In genomic region chr20:35240083-35240913, GRCh38 we compare ENCODE assay signal across 26 cellular contexts. TPM values are rescaled to one million over a fixed set of nuclear protein-coding genes. Genes with fewer than 3 reads are reported as not detected.
"Had no signal": no experiment of that assay in that cellular context is flagged by ENCODE, and none has a peak within 500 bp of the region (broad histone marks: within the 10 kb centered on the region; RNA-seq: fewer than 3 reads in every experiment).

No MANE protein-coding gene starts in this region.

- DNase-seq: activated CD4-positive, alpha-beta T cell treated with anti-CD3 and anti-CD28 coated beads, Interleukin-2, amount 10 ng/mL, durations not matched to agents 24 days and 14 days; activated CD4-positive, CD25-positive, alpha-beta regulatory T cell; activated CD8-positive, alpha-beta memory T cell treated with anti-CD3 and anti-CD28 coated beads for 24 hours; activated CD8-positive, alpha-beta memory T cell treated with anti-CD3 and anti-CD28 coated beads, Interleukin-2, amount 50 U/mL, for 48 hours; activated effector memory CD4-positive, alpha-beta T cell treated with anti-CD3 and anti-CD28 coated beads, Interleukin-2, amount 50 U/mL, for 16 hours; activated naive CD4-positive, alpha-beta T cell treated with anti-CD3 and anti-CD28 coated beads, Interleukin-2, amount 50 U/mL, for 16 hours; activated T-cell treated with anti-CD3 and anti-CD28 coated beads, Interleukin-2, amount 50 U/mL, for 48 hours; adrenal gland; heart left ventricle; right cardiac atrium; stimulated activated CD4-positive, alpha-beta T cell treated with anti-CD3 and anti-CD28 coated beads, Interleukin-2, amount 100 ng/mL, for 24 hours; stimulated activated naive CD8-positive, alpha-beta T cell treated with anti-CD3 and anti-CD28 coated beads, Interleukin-15, Interleukin-2, amounts not matched to agents 100 U/mL and 50 U/mL, for 24 hours; substantia nigra; T1000; uterus had no signal

- H3K27me3 Mint-ChIP-seq: activated CD4-positive, alpha-beta T cell treated with anti-CD3 and anti-CD28 coated beads, Interleukin-2, amount 10 ng/mL, durations not matched to agents 24 days and 14 days had no signal

- ATAC-seq: gastroesophageal sphincter; stimulated activated naive CD8-positive, alpha-beta T cell treated with anti-CD3 and anti-CD28 coated beads, Interleukin-15, Interleukin-2, amounts not matched to agents 100 U/mL and 50 U/mL, for 24 hours had no signal

- H3K4me3 Mint-ChIP-seq: activated CD4-positive, alpha-beta T cell treated with anti-CD3 and anti-CD28 coated beads, Interleukin-2, amount 10 ng/mL, durations not matched to agents 24 days and 14 days; neural crest cell had no signal

- H3K4me1 ChIP-seq: adrenal gland, breast epithelium, gastroesophageal sphincter, heart left ventricle, prostate gland, tibial nerve, uterus had no signal

- H3K27me3 ChIP-seq: adrenal gland, breast epithelium, dorsolateral prefrontal cortex, gastroesophageal sphincter, heart left ventricle, tibial nerve, uterus had no signal

- H3K36me3 ChIP-seq: adrenal gland, breast epithelium, prostate gland, uterus had no signal

- FAIRE-seq: astrocyte had no signal

- H3K9me3 ChIP-seq: adrenal gland, breast epithelium, heart left ventricle, prostate gland, tibial nerve, uterus had no signal

- H3K4me3 ChIP-seq: adrenal gland, breast epithelium, dorsolateral prefrontal cortex, gastroesophageal sphincter, heart left ventricle, prostate gland, tibial nerve, uterus had no signal

- H3K4me1 Mint-ChIP-seq: neural crest cell had no signal

- H3K27ac ChIP-seq: adrenal gland, breast epithelium, gastroesophageal sphincter, heart left ventricle, prostate gland, tibial nerve, uterus had no signal

- H3K27ac Mint-ChIP-seq: activated CD4-positive, alpha-beta T cell treated with anti-CD3 and anti-CD28 coated beads, Interleukin-2, amount 10 ng/mL, durations not matched to agents 24 days and 14 days had no signal

- H3K9me3 Mint-ChIP-seq: activated CD4-positive, alpha-beta T cell treated with anti-CD3 and anti-CD28 coated beads, Interleukin-2, amount 10 ng/mL, durations not matched to agents 24 days and 14 days; neural crest cell had no signal

RNA-seq across cellular contexts. Expression of gene MMP24, which starts 13.8 kb away (rescaled TPM):
- total RNA-seq: activated CD4-positive, alpha-beta T cell treated with anti-CD3 and anti-CD28 coated beads, Interleukin-2, amount 10 ng/mL, durations not matched to agents 24 days and 14 days had no signal

RNA-seq across cellular contexts. Expression of gene FAM83C, which starts 51.9 kb away (rescaled TPM):
- total RNA-seq: activated CD4-positive, alpha-beta T cell treated with anti-CD3 and anti-CD28 coated beads, Interleukin-2, amount 10 ng/mL, durations not matched to agents 24 days and 14 days; adrenal gland; astrocyte; heart left ventricle; neural crest cell; osteoblast; right cardiac atrium; skeletal muscle tissue; T-helper 1 cell treated with Interleukin-12 subunit alpha and Interleukin-12 subunit beta and Interleukin-4 antibody, amounts not matched to agents 30 ng/mL and 1 ng/mL, for 36 hours; tibial nerve; uterus had no signal
- polyA plus RNA-seq: heart left ventricle, liver, right cardiac atrium had no signal
